In genomic region chr15:89806565-89807550, GRCh38 we compare ENCODE assay signal across 1 cellular context.
TF ChIP-seq lines count a peak whose summit lies in the region.

No MANE protein-coding gene starts in this region.

TF ChIP-seq in HepG2, 621 proteins besides CTCF, POLR2A, EP300 and RAD21 (continued from another document):
- TF ChIP-seq ZXDC (CRISPR knock-in tag; IDR thresholded peaks at IDR 0.05), result peak; percentile 70; the same call in 1 of the 2 replicates
- no peak for TF ChIP-seq HNRNPH1 (optimal IDR thresholded peaks at IDR 0.05; ENCODE audit: low read depth, low read length)
- no peak; the same call in 1 of the 2 replicates for TF ChIP-seq ZNF205 (CRISPR knock-in tag; IDR thresholded peaks at IDR 0.05)
- TF ChIP-seq ZNF34 (CRISPR knock-in tag; IDR thresholded peaks at IDR 0.05; ENCODE audit: borderline replicate concordance), result no peak
- TF ChIP-seq STAG1 (CRISPR knock-in tag; IDR thresholded peaks at IDR 0.05), result peak; percentile 41
- TF ChIP-seq NCOR1 (IDR thresholded peaks at IDR 0.05; ENCODE audit: borderline replicate concordance, low read length), result peak; percentile 54
- TF ChIP-seq ZNF30 (CRISPR knock-in tag; IDR thresholded peaks at IDR 0.05), result no peak
- TF ChIP-seq MLLT10 (CRISPR knock-in tag; IDR thresholded peaks at IDR 0.05), result no peak
- peak; percentile 71 for TF ChIP-seq RBFOX2 (IDR thresholded peaks at IDR 0.05; ENCODE audit: low read depth, low read length)
- TF ChIP-seq HNF1A (IDR thresholded peaks at IDR 0.05; ENCODE audit: low read depth), result peak; percentile 88
- peak; percentile 98 for TF ChIP-seq HNF1A (CRISPR knock-in tag; IDR thresholded peaks at IDR 0.05; ENCODE audit: borderline replicate concordance)
- no peak for TF ChIP-seq CHD4 (IDR thresholded peaks at IDR 0.05; ENCODE audit: borderline replicate concordance, low read length)
- TF ChIP-seq ZBTB33 (CRISPR knock-in tag; IDR thresholded peaks at IDR 0.05), result 0 out of 2 replicates have a peak, but pooled peaks have one; percentile 30
- no peak for TF ChIP-seq CBX2 (IDR thresholded peaks at IDR 0.05; ENCODE audit: low read depth, low read length)
- no peak for TF ChIP-seq CBX2 (CRISPR knock-in tag; IDR thresholded peaks at IDR 0.05; ENCODE audit: low read depth)
- no peak for TF ChIP-seq ATAD3A (CRISPR knock-in tag; IDR thresholded peaks at IDR 0.05)
